10 cellular contexts compared by ENCODE assay signal in genomic region chr6:111803804-111804203, GRCh38.
A peak's percentile ranks its signal among the peaks of the same experiment; 100 is the strongest.
DNase-seq lines count a peak whose midpoint lies in the region; ATAC-seq, FAIRE-seq and TF ChIP-seq lines count a peak whose summit lies in the region.
"Had no signal": no experiment of that assay in that cellular context is flagged by ENCODE, and none has a peak within 500 bp of the region (broad histone marks: within the 10 kb centered on the region; RNA-seq: fewer than 3 reads in every experiment).

No MANE protein-coding gene starts in this region.

- no peak overlapping the region for H3K9ac ChIP-seq in liver (ENCODE audit: low read depth in 1 of 2, low read length in 2 of 2)
- no peak overlapping the region for H3K9ac ChIP-seq in HepG2 (ENCODE audit: insufficient read depth, low read depth, low read length)

- TF ChIP-seq CTCF in liver (IDR thresholded peaks at IDR 0.05; ENCODE audit: low read depth, low read length, missing input control), result no peak
- no peak for TF ChIP-seq CTCF in HepG2 (CRISPR knock-in tag; IDR thresholded peaks at IDR 0.05)
- TF ChIP-seq CTCF in brain (conservative IDR thresholded peaks at IDR 0.05), result no peak
- no peak for TF ChIP-seq CTCF in lung (IDR thresholded peaks at IDR 0.05; ENCODE audit: control extremely low read depth, extremely low read depth)
- TF ChIP-seq CTCF in upper lobe of right lung (IDR thresholded peaks at IDR 0.05), result no peak

- peak overlapping the region in 1 of 5 experiments; percentile 33 for H3K4me3 Mint-ChIP-seq in brain

- CTCF ChIA-PET in HepG2 (lab: Yijun Ruan, JAX; ENCODE audit: low intra/inter-chr PET ratio, low total read pairs), result no interaction called here

- no peaks in the 10 kb centered on the region for H3K79me2 ChIP-seq in HepG2 (ENCODE audit: insufficient read depth, low read length)

- H3K27ac ChIP-seq in liver (ENCODE audit: low read depth in 1 of 2, low read length in 2 of 2), result peak overlapping the region; percentile 15 to 16
- H3K27ac ChIP-seq in HepG2 (ENCODE audit: extremely low read length, insufficient read depth, low read length), result no peak overlapping the region
- peak overlapping the region; percentile 40 to 49 for H3K27ac ChIP-seq in lung (ENCODE audit: low read depth in 1 of 2, low read length in 1 of 2)
- H3K27ac ChIP-seq in upper lobe of right lung, result peak overlapping the region; percentile 60

- TF ChIP-seq EP300 in HepG2 (IDR thresholded peaks at IDR 0.05; ENCODE audit: low read depth in 2 of 2, low read length in 2 of 2) (no peak), HepG2 (CRISPR knock-in tag; IDR thresholded peaks at IDR 0.05; ENCODE audit: borderline replicate concordance) (no peak)

- POLR2A ChIA-PET in HepG2 (lab: Yijun Ruan, JAX), result no interaction called here

- TF ChIP-seq RAD21 in liver (IDR thresholded peaks at IDR 0.05) (no peak), HepG2 (CRISPR knock-in tag; IDR thresholded peaks at IDR 0.05) (no peak)

- peak overlapping the region in 4 of 5 experiments; percentile 81 to 94 (median 89) for H3K27ac Mint-ChIP-seq in brain

- no peak for TF ChIP-seq POLR2A in HepG2 (IDR thresholded peaks at IDR 0.05; ENCODE audit: insufficient read depth in 1 of 2, low read depth in 2 of 2, low read length in 2 of 2)

- peaks cover 92% of the 10 kb centered on the region for H3K4me1 Mint-ChIP-seq in brain

- no peak overlapping the region for H2AFZ ChIP-seq in HepG2 (ENCODE audit: low read length)

- in situ Hi-C loops in HepG2 (cut with HindIII; ENCODE audit: extremely low pct_ligation_motif_present, low pct_unique_long_range_greater_than_20kb) (no loop called here), KBM-7 (cut with MboI; ENCODE audit: low pct_unique_long_range_greater_than_20kb, low sequenced_read_pairs) (no loop called here)

- peaks cover 50% of the 10 kb centered on the region for H3K36me3 Mint-ChIP-seq in brain

- H3K9me3 Mint-ChIP-seq in brain, result no peaks in the 10 kb centered on the region

- ATAC-seq in HepG2 (no peak), lung (ENCODE audit: insufficient read depth, low FRiP score) (no peak), upper lobe of right lung (no peak), GM18498 (IDR thresholded peaks at IDR 0.05; ENCODE audit: unreplicated experiment) (no peak), GM18502 (IDR thresholded peaks at IDR 0.05; ENCODE audit: poor library complexity, unreplicated experiment) (no peak)

- no TSS peak for BruUV-seq in HepG2 (replicated peaks; lab: Mats Ljungman, UMichigan)

- no peaks in the 10 kb centered on the region for H3K27me3 Mint-ChIP-seq in brain

- intact Hi-C loops in HepG2 (cut with micrococcal nuclease; ENCODE audit: unreplicated experiment) (no loop called here), upper lobe of right lung (cut with DNase I) (no loop called here)

- no peaks in the 10 kb centered on the region for H3K9me3 ChIP-seq in liver (ENCODE audit: control insufficient read depth in 4 of 4, low read length in 3 of 4)
- no peaks in the 10 kb centered on the region for H3K9me3 ChIP-seq in HepG2 (ENCODE audit: low read length)
- no peaks in the 10 kb centered on the region for H3K9me3 ChIP-seq in lung (ENCODE audit: control insufficient read depth in 2 of 2, insufficient read depth in 1 of 2, low read length in 1 of 2)
- H3K9me3 ChIP-seq in upper lobe of right lung, result no peaks in the 10 kb centered on the region
- H3K9me3 ChIP-seq: pancreas had no signal

- no peaks in the 10 kb centered on the region for H4K20me1 ChIP-seq in HepG2 (ENCODE audit: insufficient read depth, low read length)

- H3K4me1 ChIP-seq in liver (ENCODE audit: control insufficient read depth in 4 of 4, insufficient read depth in 4 of 4, low read length in 3 of 4), result peaks cover 0 to 2% (median 0%) of the 10 kb centered on the region in 4 donors
- peaks cover 1% of the 10 kb centered on the region for H3K4me1 ChIP-seq in HepG2 (ENCODE audit: insufficient read depth, low read length)
- H3K4me1 ChIP-seq in lung (ENCODE audit: control insufficient read depth in 2 of 2, insufficient read depth in 2 of 2, low read length in 2 of 2), result peaks cover 20 to 24% of the 10 kb centered on the region in 2 donors
- H3K4me1 ChIP-seq in upper lobe of right lung, result peaks cover 45% of the 10 kb centered on the region
- H3K4me1 ChIP-seq: pancreas had no signal

- no peak for FAIRE-seq in HepG2 (lab: Jason Lieb, UNC)
- FAIRE-seq: pancreas had no signal

- no peak overlapping the region for H3K4me3 ChIP-seq in liver (ENCODE audit: low read depth in 1 of 3, low read length in 3 of 3)
- no peak overlapping the region for H3K4me3 ChIP-seq in HepG2 (replicated peaks in 1 of 3; ENCODE audit: insufficient read depth in 1 of 3, low read depth in 2 of 3, low read length in 3 of 3)
- no peak overlapping the region for H3K4me3 ChIP-seq in lung
- H3K4me3 ChIP-seq in upper lobe of right lung, result no peak overlapping the region
- H3K4me3 ChIP-seq: pancreas had no signal

- no peak for DNase-seq in HepG2 (ENCODE audit: low spot score)
- no peak for DNase-seq in lung (ENCODE audit: low spot score)
- no peak for DNase-seq in upper lobe of right lung
- DNase-seq in KBM-7, result no peak
- DNase-seq: NCI-H1105 treated with DMSO at 0.1 percent for 48 hours, pancreas had no signal

- H3K27me3 ChIP-seq in liver (ENCODE audit: control insufficient read depth in 4 of 4, insufficient read depth in 4 of 4, low read length in 3 of 4) (no peaks in the 10 kb centered on the region), HepG2 (ENCODE audit: control insufficient read depth in 1 of 2, insufficient read depth in 2 of 2, low read length in 2 of 2) (no peaks in the 10 kb centered on the region), lung (ENCODE audit: control insufficient read depth, insufficient read depth) (no peaks in the 10 kb centered on the region), upper lobe of right lung (no peaks in the 10 kb centered on the region)
- H3K27me3 ChIP-seq: pancreas had no signal

- WGBS in liver, result 73% methylated on average over 5 of the region's 5 CpGs
- 90% methylated on average over 5 of the region's 5 CpGs for WGBS in HepG2 (ENCODE audit: low lambda C conversion rate)
- WGBS in lung, 2 donors, result 57 to 61% methylated on average over 5 of the region's 5 CpGs

- no peaks in the 10 kb centered on the region for H3K36me3 ChIP-seq in liver (ENCODE audit: control insufficient read depth in 4 of 4, insufficient read depth in 3 of 4, low read depth in 1 of 4, low read length in 3 of 4)
- H3K36me3 ChIP-seq in HepG2 (replicated peaks in 1 of 2; ENCODE audit: control insufficient read depth in 1 of 2, insufficient read depth in 2 of 2, low read length in 2 of 2), result no peaks in the 10 kb centered on the region
- no peaks in the 10 kb centered on the region for H3K36me3 ChIP-seq in lung (ENCODE audit: control insufficient read depth in 2 of 2, insufficient read depth in 2 of 2, low read length in 2 of 2)
- no peaks in the 10 kb centered on the region for H3K36me3 ChIP-seq in upper lobe of right lung
- H3K36me3 ChIP-seq: pancreas had no signal

- H3K4me2 ChIP-seq in HepG2 (ENCODE audit: low read depth, low read length), result no peak overlapping the region

TF ChIP-seq in liver, 16 proteins besides CTCF, POLR2A, EP300 and RAD21 (continues in another document):
- TF ChIP-seq NR2F2 (IDR thresholded peaks at IDR 0.05) (peak; percentile 25), EGR1 (IDR thresholded peaks at IDR 0.05; ENCODE audit: low read depth in 2 of 2) (no peak), JUND (IDR thresholded peaks at IDR 0.05) (no peak), FOXA1 (IDR thresholded peaks at IDR 0.05) (no peak), ATF3 (IDR thresholded peaks at IDR 0.05) (no peak), SP1 (IDR thresholded peaks at IDR 0.05) (no peak), FOXA2 (IDR thresholded peaks at IDR 0.05) (no peak), GABPA (IDR thresholded peaks at IDR 0.05 in 1 of 2, conservative IDR thresholded peaks at IDR 0.05 in 1 of 2) (no peak), TAF1 (conservative IDR thresholded peaks at IDR 0.05) (no peak), RXRA (IDR thresholded peaks at IDR 0.05) (no peak)

TF ChIP-seq in HepG2, 621 proteins besides CTCF, POLR2A, EP300 and RAD21 (continues in another document):
- TF ChIP-seq BRD4 (CRISPR knock-in tag; IDR thresholded peaks at IDR 0.05) (no peak), U2AF1 (optimal IDR thresholded peaks at IDR 0.05; ENCODE audit: low read depth, low read length) (no peak), ZNF780A (CRISPR knock-in tag; IDR thresholded peaks at IDR 0.05) (no peak), ZNF232 (CRISPR knock-in tag; IDR thresholded peaks at IDR 0.05; ENCODE audit: borderline replicate concordance) (no peak), BHLHE40 (IDR thresholded peaks at IDR 0.05; ENCODE audit: low read length) (no peak), RFX3 (CRISPR knock-in tag; IDR thresholded peaks at IDR 0.05) (no peak), NFAT5 (CRISPR knock-in tag; IDR thresholded peaks at IDR 0.05) (no peak)
